Comparison of ENCODE assay signal across 20 cellular contexts in the genomic region with DNA sequence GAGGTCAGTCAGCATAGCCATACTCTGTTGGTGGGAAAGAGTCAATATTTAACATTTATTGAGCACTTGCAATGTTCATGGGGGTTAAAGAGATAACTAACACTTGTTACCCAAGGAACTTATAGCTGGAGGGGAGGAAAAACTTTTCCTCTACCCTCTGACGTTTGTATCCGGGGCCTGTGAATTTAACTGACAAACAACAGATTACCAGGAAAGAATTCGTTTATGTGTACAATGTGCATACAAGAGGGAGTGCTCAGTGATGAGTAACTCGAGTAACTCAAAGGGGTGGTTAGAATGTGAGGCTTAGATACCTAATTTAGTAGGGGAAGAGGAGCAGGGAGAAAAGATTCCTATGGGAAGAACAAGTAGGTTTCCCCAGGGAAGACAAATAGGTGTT. TPM values are rescaled to one million over a fixed set of nuclear protein-coding genes. Genes with fewer than 3 reads are reported as not detected.
DNase-seq lines count a peak whose midpoint lies in the region; ATAC-seq, FAIRE-seq and TF ChIP-seq lines count a peak whose summit lies in the region.
"Had no signal": no experiment of that assay in that cellular context is flagged by ENCODE, and none has a peak within 500 bp of the region (broad histone marks: within the 10 kb centered on the region; RNA-seq: fewer than 3 reads in every experiment).

No MANE protein-coding gene starts in this region.

- H3K27me3 ChIP-seq in HepG2 (ENCODE audit: control insufficient read depth in 1 of 2, insufficient read depth in 2 of 2, low read length in 2 of 2) (no peaks in the 10 kb centered on the region), right lobe of liver (no peaks in the 10 kb centered on the region), K562 (ENCODE audit: control insufficient read depth in 2 of 2, insufficient read depth in 2 of 2, low read length in 2 of 2) (0 out of 5 replicates have a peak, but pooled peaks cover 0 to 2% of the 10 kb centered on the region in 2 experiments), psoas muscle (ENCODE audit: insufficient read depth in 3 of 3, low read length in 2 of 3) (no peaks in the 10 kb centered on the region)
- H3K27me3 ChIP-seq: brain microvascular endothelial cell, neural progenitor cell had no signal

- TF ChIP-seq CTCF in HepG2 (CRISPR knock-in tag; IDR thresholded peaks at IDR 0.05) (no peak), right lobe of liver (IDR thresholded peaks at IDR 0.05) (no peak), K562 (IDR thresholded peaks at IDR 0.05 in 2 of 3, conservative IDR thresholded peaks at IDR 0.05 in 1 of 3; ENCODE audit: insufficient read depth in 2 of 3, low read depth in 1 of 3, low read length in 3 of 3) (no peak), psoas muscle (IDR thresholded peaks at IDR 0.05) (no peak)

- intact Hi-C loops in HepG2 (cut with micrococcal nuclease; ENCODE audit: unreplicated experiment): no loop called here
- intact Hi-C loops in right lobe of liver (cut with DNase I): no loop called here
- intact Hi-C loops in K562 (cut with micrococcal nuclease): no loop called here
- intact Hi-C loops in left colon (cut with DNase I, micrococcal nuclease): no loop called here
- intact Hi-C loops in psoas muscle (cut with DNase I): no loop called here

- POLR2A ChIA-PET in HepG2 (lab: Yijun Ruan, JAX) (no interaction called here), K562 (lab: Yijun Ruan, JAX) (interaction anchor here (0.6 to 0.8 kb wide), 2 partner anchors 23 to 1149 kb away, joined by 3 read pairs; no protein-coding TSS in a partner anchor)

- H3K27ac ChIP-seq in HepG2 (ENCODE audit: extremely low read length, insufficient read depth, low read length) (no peak overlapping the region), right lobe of liver (no peak overlapping the region), K562 (ENCODE audit: extremely low read depth, low read depth, low read length) (no peak overlapping the region), psoas muscle (no peak overlapping the region)
- H3K27ac ChIP-seq: brain microvascular endothelial cell, neural progenitor cell, WERI-Rb-1 had no signal

- FAIRE-seq in HepG2 (lab: Jason Lieb, UNC) (no peak), K562 (lab: Jason Lieb, UNC) (no peak)
- FAIRE-seq: colon had no signal

- WGBS in HepG2 (ENCODE audit: low lambda C conversion rate): 2% methylated on average over 4 of the region's 4 CpGs
- 57% methylated on average over 4 of the region's 4 CpGs for WGBS in right lobe of liver (ENCODE audit: insufficient coverage, low coverage, low lambda C conversion rate, missing lambda C conversion rate)
- 17% methylated on average over 4 of the region's 4 CpGs for WGBS in K562 (ENCODE audit: insufficient coverage, low coverage, missing lambda C conversion rate)
- 65 to 72% (median 67%) methylated on average over 4 of the region's 4 CpGs for WGBS in psoas muscle, 3 donors

- no peaks in the 10 kb centered on the region for H3K9me3 ChIP-seq in HepG2 (ENCODE audit: low read length)
- no peaks in the 10 kb centered on the region for H3K9me3 ChIP-seq in right lobe of liver
- no peaks in the 10 kb centered on the region; the same call in 1 of the 2 replicates for H3K9me3 ChIP-seq in K562 (replicated peaks; ENCODE audit: control insufficient read depth, insufficient read depth, low read depth, low read length)
- H3K9me3 ChIP-seq in psoas muscle: no peaks in the 10 kb centered on the region
- H3K9me3 ChIP-seq: SK-N-SH had no signal

- H3K4me2 ChIP-seq in HepG2 (ENCODE audit: low read depth, low read length) (0 out of 2 replicates have a peak overlapping the region, but pooled peaks have one; percentile 3), K562 (ENCODE audit: insufficient read depth, low read length) (no peak overlapping the region)
- H3K4me2 ChIP-seq: neural progenitor cell, SK-N-SH had no signal

- BruUV-seq in HepG2 (replicated peaks; lab: Mats Ljungman, UMichigan) (no TSS peak), K562 (replicated peaks; lab: Mats Ljungman, UMichigan) (no TSS peak)

- H3K79me2 ChIP-seq in HepG2 (ENCODE audit: insufficient read depth, low read length) (no peaks in the 10 kb centered on the region), K562 (ENCODE audit: control insufficient read depth, insufficient read depth, low read length) (no peaks in the 10 kb centered on the region)

- H2AFZ ChIP-seq in HepG2 (ENCODE audit: low read length) (no peak overlapping the region), K562 (ENCODE audit: low read depth, low read length) (0 out of 2 replicates have a peak overlapping the region, but pooled peaks have one; percentile 26)
- H2AFZ ChIP-seq: neural progenitor cell had no signal

- TF ChIP-seq POLR2A in HepG2 (IDR thresholded peaks at IDR 0.05; ENCODE audit: insufficient read depth in 1 of 2, low read depth in 2 of 2, low read length in 2 of 2) (no peak), right lobe of liver (IDR thresholded peaks at IDR 0.05) (no peak), K562 (conservative IDR thresholded peaks at IDR 0.05) (no peak), erythroblast (IDR thresholded peaks at IDR 0.05; ENCODE audit: low read length) (no peak)

- H4K20me1 ChIP-seq in HepG2 (ENCODE audit: insufficient read depth, low read length) (no peaks in the 10 kb centered on the region), K562 (replicated peaks; ENCODE audit: control insufficient read depth, insufficient read depth, low read length) (no peaks in the 10 kb centered on the region)

- H3K4me1 ChIP-seq in HepG2 (ENCODE audit: insufficient read depth, low read length) (peaks cover 27% of the 10 kb centered on the region), right lobe of liver (peaks cover 0 to 16% (median 5%) of the 10 kb centered on the region in 4 donors), K562 (replicated peaks in 1 of 2; ENCODE audit: control insufficient read depth in 2 of 2, insufficient read depth in 2 of 2, low read length in 2 of 2) (no peaks in the 10 kb centered on the region; a peak in 2 of 5 replicates), psoas muscle (no peaks in the 10 kb centered on the region)
- H3K4me1 ChIP-seq: neural progenitor cell had no signal

- H3K9me1 ChIP-seq in K562 (ENCODE audit: control insufficient read depth, insufficient read depth, low read length): no peaks in the 10 kb centered on the region

- H3K4me3 ChIP-seq in HepG2 (replicated peaks in 1 of 3; ENCODE audit: insufficient read depth in 1 of 3, low read depth in 2 of 3, low read length in 3 of 3): no peak overlapping the region
- H3K4me3 ChIP-seq in right lobe of liver: no peak overlapping the region
- H3K4me3 ChIP-seq in K562: no peak overlapping the region
- H3K4me3 ChIP-seq in psoas muscle: no peak overlapping the region
- H3K4me3 ChIP-seq: neural progenitor cell had no signal

- no peak for TF ChIP-seq EP300 in HepG2 (IDR thresholded peaks at IDR 0.05; ENCODE audit: low read depth in 2 of 2, low read length in 2 of 2)
- no peak for TF ChIP-seq EP300 in HepG2 (CRISPR knock-in tag; IDR thresholded peaks at IDR 0.05; ENCODE audit: borderline replicate concordance)
- TF ChIP-seq EP300 in K562 (IDR thresholded peaks at IDR 0.05; ENCODE audit: low read length): no peak

- CTCF ChIA-PET in HepG2 (lab: Yijun Ruan, JAX; ENCODE audit: low intra/inter-chr PET ratio, low total read pairs) (no interaction called here), K562 (lab: Yijun Ruan, JAX; ENCODE audit: low intra/inter-chr PET ratio) (no interaction called here)

- peak; percentile 39 for ATAC-seq in HepG2
- ATAC-seq in right lobe of liver: no peak
- no peak for ATAC-seq in K562
- peak; percentile 56 for ATAC-seq in left colon
- no peak for ATAC-seq in psoas muscle
- no peak for ATAC-seq in stimulated activated naive CD8-positive, alpha-beta T cell treated with anti-CD3 and anti-CD28 coated beads, Interleukin-15, Interleukin-2, amounts not matched to agents 100 U/mL and 50 U/mL, for 24 hours

- DNase-seq in HepG2 (ENCODE audit: low spot score): peak; percentile 27
- no peak for DNase-seq in right lobe of liver
- DNase-seq in K562 (ENCODE audit: extremely low read depth in 1 of 4, low spot score in 3 of 4): no peak
- DNase-seq in left colon: no peak
- no peak for DNase-seq in psoas muscle
- DNase-seq in ACHN: no peak
- no peak for DNase-seq in stimulated activated naive CD8-positive, alpha-beta T cell treated with anti-CD3 and anti-CD28 coated beads, Interleukin-15, Interleukin-2, amounts not matched to agents 100 U/mL and 50 U/mL, for 24 hours
- no peak for DNase-seq in erythroblast (lab: John Stamatoyannopoulos, UW)
- DNase-seq: 8988T; activated CD4-positive, alpha-beta T cell treated with anti-CD3 and anti-CD28 coated beads, Interleukin-2, amount 50 U/mL, for 1 hour; activated naive CD8-positive, alpha-beta T cell treated with anti-CD3 and anti-CD28 coated beads, Interleukin-2, amount 10 ng/mL, durations not matched to agents 7 days and 5 days; brain microvascular endothelial cell; NCI-H1417 treated with DMSO at 0.1 percent for 48 hours; NCI-H524; SK-N-SH; stimulated activated CD4-positive, alpha-beta T cell treated with anti-CD3 and anti-CD28 coated beads, Interleukin-2, amount 100 ng/mL, for 48 hours; stimulated activated naive CD4-positive, alpha-beta T cell; WERI-Rb-1 had no signal

- TF ChIP-seq RAD21 in HepG2 (CRISPR knock-in tag; IDR thresholded peaks at IDR 0.05) (no peak), K562 (CRISPR knock-in tag; conservative IDR thresholded peaks at IDR 0.05 in 1 of 2, IDR thresholded peaks at IDR 0.05 in 1 of 2) (no peak)

- H3K36me3 ChIP-seq in HepG2 (replicated peaks in 1 of 2; ENCODE audit: control insufficient read depth in 1 of 2, insufficient read depth in 2 of 2, low read length in 2 of 2) (no peaks in the 10 kb centered on the region), right lobe of liver (no peaks in the 10 kb centered on the region), K562 (ENCODE audit: control insufficient read depth, insufficient read depth, low read length) (no peaks in the 10 kb centered on the region), psoas muscle (ENCODE audit: insufficient read depth in 1 of 2, low read depth in 1 of 2) (no peaks in the 10 kb centered on the region)
- H3K36me3 ChIP-seq: brain microvascular endothelial cell, neural progenitor cell, WERI-Rb-1 had no signal

- in situ Hi-C loops in HepG2 (cut with HindIII; ENCODE audit: extremely low pct_ligation_motif_present, low pct_unique_long_range_greater_than_20kb): no loop called here
- in situ Hi-C loops in K562 (cut with MboI): no loop called here
- in situ Hi-C loops in ACHN (cut with HindIII; ENCODE audit: low pct_ligation_motif_present, low pct_unique_long_range_greater_than_20kb, low sequenced_read_pairs): no loop called here

- H3K9ac ChIP-seq in HepG2 (ENCODE audit: insufficient read depth, low read depth, low read length): no peak overlapping the region
- no peak overlapping the region for H3K9ac ChIP-seq in K562 (ENCODE audit: insufficient read depth in 1 of 2, low read depth in 2 of 2, low read length in 2 of 2)
- H3K9ac ChIP-seq: neural progenitor cell, SK-N-SH had no signal

RNA-seq across cellular contexts. Expression of gene CLINT1, which starts 6.9 kb away (rescaled TPM):
- 64.0 and 82.9 TPM in 2 replicates for total RNA-seq in HepG2 (2016; rRNA removed; fragmentation: Illumina TruSeq; extraction: Trizol)
- total RNA-seq in HepG2 (2016; cell fraction: cytosol; rRNA removed; fragmentation: Illumina TruSeq; extraction: Trizol; ENCODE audit: low read depth): 7.8 and 9.3 TPM in 2 replicates
- total RNA-seq in HepG2 (2016; cell fraction: insoluble cytoplasmic fraction; rRNA removed; fragmentation: Illumina TruSeq; extraction: Trizol): 63.2 and 76.8 TPM in 2 replicates
- 19.7 and 23.3 TPM in 2 replicates for total RNA-seq in HepG2 (2016; cell fraction: membrane; rRNA removed; fragmentation: Illumina TruSeq; extraction: Trizol)
- total RNA-seq in HepG2 (2016; cell fraction: nucleus; rRNA removed; fragmentation: Illumina TruSeq; extraction: Trizol): 55.0 and 63.4 TPM in 2 replicates
- polyA plus RNA-seq in HepG2 (2011; rRNA removed): 104 and 119 TPM in 2 replicates
- 86.7 and 91.6 TPM in 2 replicates for polyA plus RNA-seq in HepG2 (2011; cell fraction: cytosol; rRNA removed)
- 138 and 160 TPM in 2 replicates for polyA plus RNA-seq in HepG2 (2011; cell fraction: nucleus; rRNA removed)
- 44.7 and 46.4 TPM in 2 replicates for polyA plus RNA-seq in HepG2 (2012)
- 2.5 and 3.0 TPM in 2 replicates for polyA plus RNA-seq in HepG2 (2016; cell fraction: cytosol; fragmentation: Illumina TruSeq; extraction: Trizol; ENCODE audit: low read depth)
- 70.7 and 71.6 TPM in 2 replicates for polyA plus RNA-seq in HepG2 (2016; cell fraction: insoluble cytoplasmic fraction; fragmentation: Illumina TruSeq; extraction: Trizol; ENCODE audit: low read depth)
- polyA plus RNA-seq in HepG2 (2016; cell fraction: membrane; fragmentation: Illumina TruSeq; extraction: Trizol; ENCODE audit: low read depth): 8.3 and 8.8 TPM in 2 replicates
- polyA plus RNA-seq in HepG2 (2016; cell fraction: nucleus; fragmentation: Illumina TruSeq; extraction: Trizol; ENCODE audit: insufficient read depth, low read depth): 88.3 and 90.6 TPM in 2 replicates
- polyA minus RNA-seq in HepG2 (2011; rRNA and poly(A)+ RNA removed; ENCODE audit: low replicate concordance): 263 and 323 TPM in 2 replicates
- polyA minus RNA-seq in HepG2 (2011; cell fraction: cytosol; rRNA and poly(A)+ RNA removed): 52.7 and 54.0 TPM in 2 replicates
- 71.2 and 76.1 TPM in 2 replicates for polyA minus RNA-seq in HepG2 (2011; cell fraction: nucleus; rRNA and poly(A)+ RNA removed)
- 10 to 100 TPM; 49.2 to 62.2 (median 51.8) TPM for total RNA-seq in right lobe of liver
- 50.5 and 114 TPM in 2 replicates for total RNA-seq in K562 (2011; cell fraction: chromatin; rRNA removed; ENCODE audit: low replicate concordance)
- total RNA-seq in K562 (2011; cell fraction: nucleolus; rRNA removed): 35.4 and 43.6 TPM in 2 replicates
- 53.7 and 70.5 TPM in 2 replicates for total RNA-seq in K562 (2011; cell fraction: nucleoplasm; rRNA removed)
- total RNA-seq in K562 (2014; rRNA removed): 47.5 and 62.6 TPM in 2 replicates
- 72.9 and 76.9 TPM in 2 replicates for total RNA-seq in K562 (2014; rRNA removed; fragmentation: Illumina TruSeq; extraction: Trizol)
- 66.7 and 71.4 TPM in 2 replicates for total RNA-seq in K562 (2015; rRNA removed; fragmentation: Illumina TruSeq; extraction: Trizol)
- 70.4 and 73.2 TPM in 2 replicates for total RNA-seq in K562 (2021)
- 125 and 162 TPM in 2 replicates for polyA plus RNA-seq in K562 (2011; rRNA removed)
- polyA plus RNA-seq in K562 (2011; cell fraction: cytosol; rRNA removed): 198 and 220 TPM in 2 replicates
- polyA plus RNA-seq in K562 (2011; cell fraction: nucleus; rRNA removed): 189 and 225 TPM in 2 replicates
- polyA plus RNA-seq in K562 (2012): 65.5 and 75.7 TPM in 2 replicates
- polyA plus RNA-seq in K562 (2014; fragmentation: Illumina TruSeq; extraction: Trizol): 104 and 120 TPM in 2 replicates
- polyA plus RNA-seq in K562 (2014; fragmentation: Nextera tagmentation; extraction: Ambion mirVana): 10 to 100 TPM; 23.6 to 24.5 TPM
- polyA plus RNA-seq in K562 (2014; rRNA removed): 69.5 and 78.9 TPM in 2 replicates
- polyA minus RNA-seq in K562 (2011; rRNA and poly(A)+ RNA removed): 178 and 195 TPM in 2 replicates
- 78.4 and 91.4 TPM in 2 replicates for polyA minus RNA-seq in K562 (2011; cell fraction: cytosol; rRNA and poly(A)+ RNA removed)
- 36.9 and 68.3 TPM in 2 replicates for polyA minus RNA-seq in K562 (2011; cell fraction: nucleus; rRNA and poly(A)+ RNA removed)
- 100 to 1,000 TPM; 108 to 139 TPM for total RNA-seq in left colon
- 10 to 100 TPM; 50.8 to 83.3 (median 68.4) TPM for total RNA-seq in psoas muscle
- polyA plus RNA-seq in psoas muscle: 10 to 100 TPM; 37.9 to 89.7 (median 56.6) TPM

Comparison
In these comparisons a context has a peak if more than half of its experiments do, and no peak if none do; other contexts are left out.
1. ATAC-seq: peak in HepG2 (single experiment) and left colon (single experiment); none in right lobe of liver (0 of 4), K562 (single experiment), psoas muscle (0 of 4) and stimulated activated naive CD8-positive, alpha-beta T cell treated with anti-CD3 and anti-CD28 coated beads, Interleukin-15, Interleukin-2, amounts not matched to agents 100 U/mL and 50 U/mL, for 24 hours (single experiment).